17 cellular contexts compared by ENCODE assay signal in the genomic region with DNA sequence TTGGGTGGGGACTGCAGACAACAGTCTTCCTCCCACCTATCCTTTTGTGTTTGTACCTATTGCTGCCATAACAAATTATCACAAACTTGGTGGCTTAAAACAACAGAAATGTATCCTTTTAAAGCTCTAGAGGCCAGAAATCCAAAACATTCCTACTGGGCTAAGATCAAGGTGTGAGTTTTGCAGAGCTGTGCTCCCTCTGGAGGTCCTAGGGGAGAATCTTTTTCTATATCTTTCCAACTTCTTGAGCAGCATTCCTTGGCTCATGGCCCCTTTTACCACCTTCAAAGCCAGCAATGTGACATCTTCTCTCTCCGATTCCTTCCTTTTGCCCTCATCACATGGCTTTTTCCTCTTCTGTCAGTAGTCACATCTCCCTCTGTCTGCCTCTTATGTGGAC.
DNase-seq lines count a peak whose midpoint lies in the region; FAIRE-seq and TF ChIP-seq lines count a peak whose summit lies in the region.
"Had no signal": no experiment of that assay in that cellular context is flagged by ENCODE, and none has a peak within 500 bp of the region (broad histone marks: within the 10 kb centered on the region; RNA-seq: fewer than 3 reads in every experiment).

No MANE protein-coding gene starts in this region.

- WGBS in GM23248 (ENCODE audit: low coverage in 1 of 2, low lambda C conversion rate in 2 of 2, missing lambda C conversion rate in 2 of 2), 2 experiments = 94 to 96% methylated on average over 1 of the region's 1 CpG

- H4K20me1 ChIP-seq in GM23248 (ENCODE audit: insufficient read depth) (no peaks in the 10 kb centered on the region), keratinocyte (ENCODE audit: control insufficient read depth, extremely low read depth, insufficient read depth, low read length) (no peaks in the 10 kb centered on the region)

- H3K9me2 ChIP-seq in GM23248 (ENCODE audit: insufficient read depth) = no peaks in the 10 kb centered on the region

- H3K36me3 ChIP-seq in GM23248 (ENCODE audit: low read depth) (no peaks in the 10 kb centered on the region), keratinocyte (ENCODE audit: control insufficient read depth in 2 of 2, extremely low read depth in 1 of 2, insufficient read depth in 2 of 2, low read length in 2 of 2) (no peaks in the 10 kb centered on the region)
- H3K36me3 ChIP-seq: transverse colon had no signal

- dilution Hi-C loops in keratinocyte (cut with MboI; ENCODE audit: extremely low pct_ligation_motif_present, low sequenced_read_pairs) = no loop called here

- no peaks in the 10 kb centered on the region for H3F3A ChIP-seq in GM23248 (ENCODE audit: insufficient read depth)

- intact Hi-C loops in posterior vena cava (cut with DNase I) = no loop called here

- no peaks in the 10 kb centered on the region for H3K27me3 ChIP-seq in GM23248 (replicated peaks; ENCODE audit: insufficient read depth)
- H3K27me3 ChIP-seq in keratinocyte (ENCODE audit: control insufficient read depth, extremely low read depth, insufficient read depth, low read length) = no peaks in the 10 kb centered on the region
- H3K27me3 ChIP-seq: transverse colon had no signal

- H3K4me3 ChIP-seq in GM23248 (no peak overlapping the region), astrocyte of the spinal cord (ENCODE audit: low read depth, low read length) (no peak overlapping the region), keratinocyte (ENCODE audit: control insufficient read depth in 2 of 3, extremely low read depth in 1 of 3, insufficient read depth in 2 of 3, low read depth in 1 of 3, low read length in 3 of 3) (no peak overlapping the region)
- H3K4me3 ChIP-seq: transverse colon had no signal

- H2AFZ ChIP-seq in GM23248 (no peak overlapping the region), keratinocyte (ENCODE audit: control insufficient read depth, low read length) (no peak overlapping the region)

- no peak overlapping the region for H3K27ac ChIP-seq in GM23248
- H3K27ac ChIP-seq in keratinocyte (ENCODE audit: control insufficient read depth, insufficient read depth, low read length) = no peak overlapping the region
- H3K27ac ChIP-seq: 22Rv1, transverse colon had no signal

- H3K9me1 ChIP-seq in keratinocyte (ENCODE audit: control insufficient read depth, extremely low read depth, insufficient read depth, low read length) = no peaks in the 10 kb centered on the region

- no peak overlapping the region for H3K4me2 ChIP-seq in GM23248 (ENCODE audit: unreplicated experiment)
- no peak overlapping the region for H3K4me2 ChIP-seq in keratinocyte (ENCODE audit: control insufficient read depth, extremely low read depth, insufficient read depth, low read depth, low read length)

- TF ChIP-seq CTCF in astrocyte of the spinal cord (IDR thresholded peaks at IDR 0.05; ENCODE audit: low read depth, low read length) = peak; percentile 21
- TF ChIP-seq CTCF in keratinocyte (optimal IDR thresholded peaks at IDR 0.05 in 1 of 3, IDR thresholded peaks at IDR 0.05 in 1 of 3, conservative IDR thresholded peaks at IDR 0.05 in 1 of 3; ENCODE audit: extremely low read depth in 1 of 3, insufficient read depth in 2 of 3, low read length in 3 of 3) = peak; percentile 2 to 28 (median 16)

- in situ Hi-C loops in GM23248 (cut with MboI) = loop anchor here (25.0 kb wide), 1 partner anchor 353 kb away; no protein-coding TSS in a partner anchor
- in situ Hi-C loops in astrocyte of the spinal cord (cut with HindIII; ENCODE audit: low sequenced_read_pairs) = no loop called here

- H3K9me3 ChIP-seq in GM23248 (ENCODE audit: low read depth) = no peaks in the 10 kb centered on the region
- H3K9me3 ChIP-seq in keratinocyte (ENCODE audit: control insufficient read depth, low read depth, low read length) = no peaks in the 10 kb centered on the region
- H3K9me3 ChIP-seq: transverse colon had no signal

- no peak for FAIRE-seq in keratinocyte (lab: Jason Lieb, UNC)
- FAIRE-seq: G401.6, GM12892 had no signal

- H3K79me2 ChIP-seq in GM23248 (ENCODE audit: insufficient read depth) (no peaks in the 10 kb centered on the region), keratinocyte (ENCODE audit: control insufficient read depth, insufficient read depth, low read length) (no peaks in the 10 kb centered on the region)

- DNase-seq in NCI-H1092 treated with DMSO at 0.1 percent for 48 hours (lab: John Stamatoyannopoulos, UW) = peak; percentile 31
- no peak for DNase-seq in NCI-H1092 (lab: John Stamatoyannopoulos, UW)
- DNase-seq in GM23248 = peak; percentile 24
- DNase-seq in astrocyte of the spinal cord (ENCODE audit: low read depth, low spot score) = no peak
- no peak for DNase-seq in keratinocyte (ENCODE audit: low read depth, low spot score)
- no peak for DNase-seq in posterior vena cava (ENCODE audit: low spot score)
- no peak for DNase-seq in activated T-cell treated with anti-CD3 and anti-CD28 coated beads, Interleukin-2, amount 50 U/mL, for 1 hour
- DNase-seq in UCSD-AML1 (lab: John Stamatoyannopoulos, UW; ENCODE audit: unreplicated experiment) = no peak
- DNase-seq: activated CD8-positive, alpha-beta T cell treated with anti-CD3 and anti-CD28 coated beads, Interleukin-2, amount 10 ng/mL, durations not matched to agents 7 days and 5 days; activated naive CD8-positive, alpha-beta T cell treated with anti-CD3 and anti-CD28 coated beads, Interleukin-2, amount 50 U/mL, for 24 hours; CD8-positive, alpha-beta memory T cell; stimulated activated CD4-positive, alpha-beta T cell treated with anti-CD3 and anti-CD28 coated beads, Interleukin-12 subunit alpha, Interleukin-12 subunit beta, amount 100 ng/mL, for 4 hours; stimulated activated naive CD4-positive, alpha-beta T cell; transverse colon had no signal

- no peaks in the 10 kb centered on the region for H3K4me1 ChIP-seq in GM23248 (ENCODE audit: insufficient read depth)
- H3K4me1 ChIP-seq in keratinocyte (ENCODE audit: control insufficient read depth, extremely low read depth, insufficient read depth, low read length) = no peaks in the 10 kb centered on the region

- H3K9ac ChIP-seq in GM23248 (no peak overlapping the region), keratinocyte (ENCODE audit: control insufficient read depth, extremely low read depth, insufficient read depth, low read length) (no peak overlapping the region)

Comparison
In these comparisons a context has a peak if more than half of its experiments do, and no peak if none do; other contexts are left out.
1. DNase-seq: peak in NCI-H1092 treated with DMSO at 0.1 percent for 48 hours (single experiment) and GM23248 (single experiment); none in NCI-H1092 (single experiment), astrocyte of the spinal cord (single experiment), keratinocyte (single experiment), posterior vena cava (single experiment), activated T-cell treated with anti-CD3 and anti-CD28 coated beads, Interleukin-2, amount 50 U/mL, for 1 hour (single experiment) and UCSD-AML1 (single experiment).